In genomic region chr20:33566781-33567603, GRCh38 we compare ENCODE assay signal across 20 cellular contexts.
DNase-seq lines count a peak whose midpoint lies in the region; FAIRE-seq and TF ChIP-seq lines count a peak whose summit lies in the region.
"Had no signal": no experiment of that assay in that cellular context is flagged by ENCODE, and none has a peak within 500 bp of the region (broad histone marks: within the 10 kb centered on the region; RNA-seq: fewer than 3 reads in every experiment).

No MANE protein-coding gene starts in this region.

- peak; percentile 36 for DNase-seq in NCI-H2029 treated with DMSO at 0.1 percent for 48 hours (lab: John Stamatoyannopoulos, UW)
- no peak for DNase-seq in NCI-H2029 (lab: John Stamatoyannopoulos, UW)
- peak; percentile 65 for DNase-seq in NCI-H345 (lab: John Stamatoyannopoulos, UW)
- DNase-seq in dorsolateral prefrontal cortex, result no peak
- no peak for DNase-seq in substantia nigra (lab: John Stamatoyannopoulos, UW)
- no peak for DNase-seq in RWPE1 (ENCODE audit: low spot score)
- DNase-seq in activated CD4-positive, CD25-positive, alpha-beta regulatory T cell treated with anti-CD3 and anti-CD28 coated beads, Interleukin-2, amount 50 U/mL, for 72 hours, result no peak
- no peak for DNase-seq in H54 (ENCODE audit: insufficient read length, low spot score)
- DNase-seq: activated CD8-positive, alpha-beta T cell treated with anti-CD3 and anti-CD28 coated beads for 36 hours; activated naive CD4-positive, alpha-beta T cell treated with anti-CD3 and anti-CD28 coated beads, Interleukin-2, amount 50 U/mL, for 16 hours; activated T-cell treated with anti-CD3 and anti-CD28 coated beads, Interleukin-2, amount 50 U/mL, for 24 hours; CD4-positive, CD25-positive, alpha-beta regulatory T cell; dermis blood vessel endothelial cell; NCI-H2081 treated with DMSO at 0.1 percent for 48 hours; occipital lobe; SHP77; stimulated activated CD4-positive, alpha-beta T cell treated with anti-CD3 and anti-CD28 coated beads, Interleukin-15, amount 100 ng/mL, for 24 hours had no signal

- intact Hi-C loops in dorsolateral prefrontal cortex (cut with DNase I), result loop anchor here in 1 of 2 donors (10.0 kb wide), 1 partner anchor 72 kb away; the partner anchor contains the start of gene CBFA2T2

- no peak overlapping the region for H3K4me3 ChIP-seq in dorsolateral prefrontal cortex
- H3K4me3 ChIP-seq: tibial nerve had no signal

- POLR2A ChIA-PET in RWPE1 (lab: Yijun Ruan, JAX; ENCODE audit: low non-redundant PET), result no interaction called here

- FAIRE-seq in H54 (lab: Jason Lieb, UNC), result no peak
- FAIRE-seq: astrocyte, GM18507 had no signal

- TF ChIP-seq POLR2A in H54 (IDR thresholded peaks at IDR 0.05; ENCODE audit: low read depth, low read length), result no peak

- no peaks in the 10 kb centered on the region for H3K27me3 ChIP-seq in dorsolateral prefrontal cortex
- H3K27me3 ChIP-seq: tibial nerve had no signal

- CTCF ChIA-PET in RWPE1 (lab: Yijun Ruan, JAX), result interaction anchor here (0.6 to 1.0 kb wide), 2 partner anchors 97 to 196 kb away, joined by 3 to 4 read pairs; no protein-coding TSS in a partner anchor

- peak overlapping the region in 52 of 59 donors; percentile 0 to 92 (median 79) for H3K27ac ChIP-seq in dorsolateral prefrontal cortex
- H3K27ac ChIP-seq in substantia nigra (ENCODE audit: low read depth, low read length, poor library complexity, severe bottlenecking), result peak overlapping the region; percentile 59
- H3K27ac ChIP-seq in RWPE1, result no peak overlapping the region
- H3K27ac ChIP-seq: tibial nerve had no signal

- no peak for TF ChIP-seq CTCF in dorsolateral prefrontal cortex (IDR thresholded peaks at IDR 0.05 in 54 of 56, conservative IDR thresholded peaks at IDR 0.05 in 2 of 56; ENCODE audit: low read depth in 1 of 56, partially characterized antibody in 56 of 56)
- TF ChIP-seq CTCF in RWPE1 (conservative IDR thresholded peaks at IDR 0.05; ENCODE audit: low read depth), result no peak

Comparison
In these comparisons a context has a peak if more than half of its experiments do, and no peak if none do; other contexts are left out.
1. DNase-seq: peak in NCI-H2029 treated with DMSO at 0.1 percent for 48 hours (single experiment) and NCI-H345 (single experiment); none in NCI-H2029 (single experiment), dorsolateral prefrontal cortex (0 of 10), substantia nigra (0 of 49), RWPE1 (single experiment), activated CD4-positive, CD25-positive, alpha-beta regulatory T cell treated with anti-CD3 and anti-CD28 coated beads, Interleukin-2, amount 50 U/mL, for 72 hours (single experiment) and H54 (single experiment).